ENCODE assay signal across 8 cellular contexts in genomic region chr17:13597723-13598347, GRCh38. TPM values are rescaled to one million over a fixed set of nuclear protein-coding genes. Genes with fewer than 3 reads are reported as not detected.
A peak's percentile ranks its signal among the peaks of the same experiment; 100 is the strongest.
DNase-seq lines count a peak whose midpoint lies in the region; ATAC-seq and TF ChIP-seq lines count a peak whose summit lies in the region.

No MANE protein-coding gene starts in this region.

- peaks cover 14% of the 10 kb centered on the region for H3K4me1 ChIP-seq in mammary epithelial cell (ENCODE audit: insufficient read depth, low read length)
- H3K4me1 ChIP-seq in lower lobe of right lung, result peaks cover 24% of the 10 kb centered on the region

- BruUV-seq in mammary epithelial cell (replicated peaks; lab: Mats Ljungman, UMichigan), result no TSS peak

- in situ Hi-C loops in mammary epithelial cell (cut with MboI; ENCODE audit: low sequenced_read_pairs in 2 of 2), result loop anchor here (10.0 to 25.0 kb wide), 6 partner anchors 261 to 1564 kb away; partner anchors contain the start of gene HS3ST3B1 (in 2 of the 2)

- no peak overlapping the region for H2AFZ ChIP-seq in mammary epithelial cell (ENCODE audit: low read depth, low read length)

- WGBS in mammary epithelial cell (ENCODE audit: low coverage, missing lambda C conversion rate), result 27% methylated on average over 3 of the region's 3 CpGs

- H3K27me3 ChIP-seq in mammary epithelial cell (ENCODE audit: insufficient read depth, low read length) (peaks cover 4% of the 10 kb centered on the region), lower lobe of right lung (ENCODE audit: low read depth) (peaks cover 50% of the 10 kb centered on the region)

- H3K36me3 ChIP-seq in mammary epithelial cell (ENCODE audit: insufficient read depth, low read length) (no peaks in the 10 kb centered on the region), lower lobe of right lung (no peaks in the 10 kb centered on the region)

- no peak overlapping the region for H3K4me2 ChIP-seq in mammary epithelial cell (ENCODE audit: insufficient read depth, low read depth, low read length)

- intact Hi-C loops in mammary epithelial cell (cut with micrococcal nuclease), result loop anchor here (1.0 to 10.0 kb wide), 6 partner anchors 347 to 1329 kb away; partner anchors contain the start of gene COX10
- intact Hi-C loops in lower lobe of right lung (cut with DNase I), result loop anchor here (10.0 kb wide), 1 partner anchor 707 kb away; the partner anchor contains the start of gene HS3ST3B1

- H3K27ac ChIP-seq in mammary epithelial cell (ENCODE audit: insufficient read depth, low read depth, low read length) (no peak overlapping the region), lower lobe of right lung (no peak overlapping the region)

- ATAC-seq in lower lobe of right lung, result peak in 1 of 2 donors; percentile 45
- no peak for ATAC-seq in HG03457 (IDR thresholded peaks at IDR 0.05; ENCODE audit: unreplicated experiment)
- ATAC-seq in GM18858 (IDR thresholded peaks at IDR 0.05; ENCODE audit: unreplicated experiment), result no peak
- ATAC-seq in HG03196 (IDR thresholded peaks at IDR 0.05; ENCODE audit: unreplicated experiment), result no peak

- dilution Hi-C loops in mammary epithelial cell (cut with HindIII; ENCODE audit: low sequenced_read_pairs), result no loop called here

- no peaks in the 10 kb centered on the region for H3K9me3 ChIP-seq in mammary epithelial cell (replicated peaks; ENCODE audit: insufficient read depth, low read length)
- H3K9me3 ChIP-seq in lower lobe of right lung, result no peaks in the 10 kb centered on the region

- DNase-seq in AG08395 (ENCODE audit: low spot score), result peak; percentile 41
- peak; percentile 3 for DNase-seq in GM12864 (ENCODE audit: low read depth)
- DNase-seq in RKO (ENCODE audit: low spot score), result peak; percentile 59
- peak; percentile 31 for DNase-seq in mammary epithelial cell
- no peak for DNase-seq in lower lobe of right lung

- CTCF ChIA-PET in mammary epithelial cell (lab: Charles Lee; ENCODE audit: low non-redundant PET), result interaction anchor here (0.6 to 1.1 kb wide), 2 partner anchors 703 to 1187 kb away, joined by 4 to 5 read pairs; partner anchors contain the start of gene HS3ST3B1

- H3K79me2 ChIP-seq in mammary epithelial cell (ENCODE audit: insufficient read depth, low read length), result no peaks in the 10 kb centered on the region

- TF ChIP-seq CTCF in GM12864 (IDR thresholded peaks at IDR 0.05; ENCODE audit: low read depth, low read length, missing control alignments), result peak; percentile 55
- TF ChIP-seq CTCF in mammary epithelial cell (conservative IDR thresholded peaks at IDR 0.05 in 1 of 2, IDR thresholded peaks at IDR 0.05 in 1 of 2; ENCODE audit: extremely low read depth in 1 of 2, insufficient read depth in 1 of 2, low read depth in 1 of 2, low read length in 2 of 2), result peak; percentile 47 to 67
- peak; percentile 55 for TF ChIP-seq CTCF in lower lobe of right lung (IDR thresholded peaks at IDR 0.05)

- no peak overlapping the region for H3K4me3 ChIP-seq in GM12864 (ENCODE audit: low read depth, low read length)
- H3K4me3 ChIP-seq in mammary epithelial cell (replicated peaks in 1 of 3; ENCODE audit: insufficient read depth in 1 of 3, low read depth in 2 of 3, low read length in 3 of 3), result no peak overlapping the region
- no peak overlapping the region for H3K4me3 ChIP-seq in lower lobe of right lung

- H4K20me1 ChIP-seq in mammary epithelial cell (ENCODE audit: insufficient read depth, low read length), result no peaks in the 10 kb centered on the region

- H3K9ac ChIP-seq in mammary epithelial cell (ENCODE audit: insufficient read depth, low read length), result no peak overlapping the region

RNA-seq across cellular contexts. Expression of gene HS3ST3A1, which starts 3.9 kb away (rescaled TPM):
- total RNA-seq in mammary epithelial cell (1 to 10 TPM; 1.0 to 1.7 TPM), lower lobe of right lung (0.53 TPM)
- polyA plus RNA-seq in mammary epithelial cell, result 1.4 TPM
- polyA minus RNA-seq in mammary epithelial cell, result 0.16 TPM
